Comparison of ENCODE assay signal across 1 cellular context in the genomic region with DNA sequence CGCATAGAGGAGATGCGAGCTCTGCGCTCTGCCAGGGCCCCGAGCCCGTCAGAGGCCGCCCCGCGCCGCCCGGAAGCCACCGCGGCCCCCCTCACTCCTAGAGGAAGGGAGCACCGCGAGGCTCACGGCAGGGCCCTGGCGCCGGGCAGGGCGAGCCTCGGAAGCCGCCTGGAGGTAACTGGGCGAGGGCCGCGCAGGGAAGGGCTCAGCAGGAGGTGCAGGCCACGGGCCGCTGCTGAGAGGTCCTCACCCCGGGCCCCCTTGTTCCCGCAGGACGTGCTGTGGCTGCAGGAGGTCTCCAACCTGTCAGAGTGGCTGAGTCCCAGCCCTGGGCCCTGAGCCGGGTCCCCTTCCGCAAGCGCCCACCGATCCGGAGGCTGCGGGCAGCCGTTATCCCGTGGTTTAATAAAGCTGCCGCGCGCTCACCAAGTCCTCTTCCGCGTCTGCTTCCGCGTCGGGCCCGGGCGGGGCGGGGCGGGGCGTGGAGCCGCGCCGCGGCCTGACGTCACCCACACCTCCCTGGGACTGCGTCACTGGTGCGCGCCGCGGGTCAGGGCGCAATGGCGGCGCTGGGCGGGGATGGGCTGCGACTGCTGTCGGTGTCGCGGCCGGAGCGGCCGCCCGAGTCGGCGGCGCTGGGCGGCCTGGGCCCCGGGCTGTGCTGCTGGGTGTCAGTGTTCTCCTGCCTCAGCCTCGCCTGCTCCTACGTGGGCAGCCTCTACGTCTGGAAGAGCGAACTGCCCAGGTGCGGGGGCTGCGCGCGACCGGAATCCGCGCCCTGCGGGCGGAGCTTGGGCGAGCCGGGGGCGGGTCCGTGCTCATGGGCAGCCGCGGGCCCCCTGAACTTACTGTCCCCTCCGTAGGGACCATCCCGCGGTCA.
TF ChIP-seq lines count a peak whose summit lies in the region.

TSS of gene RCE1 (plus strand) at position 546 of the 880 bp plus-strand sequence. CDS start at position 561, 15 bp downstream.

TF ChIP-seq in Ishikawa, 13 proteins besides CTCF, POLR2A, EP300 and RAD21 (continued from another document):
- peak; percentile 96 for TF ChIP-seq YY1 (IDR thresholded peaks at IDR 0.05; ENCODE audit: low read depth)
- TF ChIP-seq FOXM1 (IDR thresholded peaks at IDR 0.05; ENCODE audit: borderline replicate concordance, low read depth) = no peak
- TF ChIP-seq EGR1 (IDR thresholded peaks at IDR 0.05) = no peak
- TF ChIP-seq MAX (IDR thresholded peaks at IDR 0.05) = peak; percentile 37; the same call in 1 of the 2 replicates
- TF ChIP-seq TAF1 (IDR thresholded peaks at IDR 0.05; ENCODE audit: low read depth) = peak; percentile 71
- TF ChIP-seq ZBTB7A (IDR thresholded peaks at IDR 0.05; ENCODE audit: low read depth) = no peak
- no peak for TF ChIP-seq NFIC (IDR thresholded peaks at IDR 0.05)
- TF ChIP-seq CEBPB (IDR thresholded peaks at IDR 0.05) = no peak
- no peak for TF ChIP-seq TEAD4 (IDR thresholded peaks at IDR 0.05)
- peak; percentile 97 for TF ChIP-seq CREB1 (IDR thresholded peaks at IDR 0.05; ENCODE audit: low read depth)
